Comparison of ENCODE assay signal across 11 cellular contexts in genomic region chr4:104394409-104394813, GRCh38.
DNase-seq lines count a peak whose midpoint lies in the region; ATAC-seq and TF ChIP-seq lines count a peak whose summit lies in the region.
"Had no signal": no experiment of that assay in that cellular context is flagged by ENCODE, and none has a peak within 500 bp of the region (broad histone marks: within the 10 kb centered on the region; RNA-seq: fewer than 3 reads in every experiment).

No MANE protein-coding gene starts in this region.

- H3K79me2 ChIP-seq in OCI-LY7 (ENCODE audit: insufficient read depth, low read depth, low read length): no peaks in the 10 kb centered on the region

- no peaks in the 10 kb centered on the region for H4K20me1 ChIP-seq in OCI-LY7 (ENCODE audit: insufficient read depth, low read length)

- CTCF ChIA-PET in OCI-LY7 (lab: Charles Lee; ENCODE audit: unreplicated experiment): no interaction called here

- no peaks in the 10 kb centered on the region for H3K36me3 ChIP-seq in OCI-LY7 (ENCODE audit: insufficient read depth, low read length)
- no peaks in the 10 kb centered on the region for H3K36me3 ChIP-seq in left ventricle myocardium inferior
- H3K36me3 ChIP-seq: left lung had no signal

- H3K9me2 ChIP-seq in OCI-LY7 (ENCODE audit: insufficient read depth, low read length): no peaks in the 10 kb centered on the region

- H3K4me1 ChIP-seq in OCI-LY7 (ENCODE audit: insufficient read depth, low read length, poor library complexity, severe bottlenecking) (no peaks in the 10 kb centered on the region), left ventricle myocardium inferior (peaks cover 8% of the 10 kb centered on the region)
- H3K4me1 ChIP-seq: left lung had no signal

- H3K4me2 ChIP-seq in OCI-LY7 (ENCODE audit: low read length): peak overlapping the region; percentile 11; the same call in 1 of the 2 replicates

- no TSS peak for BruUV-seq in OCI-LY7 (replicated peaks; lab: Mats Ljungman, UMichigan)

- H3K9me3 ChIP-seq in OCI-LY7 (ENCODE audit: low read length) (no peaks in the 10 kb centered on the region), left ventricle myocardium inferior (replicated peaks) (no peaks in the 10 kb centered on the region)
- H3K9me3 ChIP-seq: left lung had no signal

- no peak for TF ChIP-seq CTCF in OCI-LY7 (conservative IDR thresholded peaks at IDR 0.05; ENCODE audit: low read length)
- TF ChIP-seq CTCF in left ventricle myocardium inferior (IDR thresholded peaks at IDR 0.05; ENCODE audit: borderline replicate concordance): no peak
- no peak for TF ChIP-seq CTCF in retinal pigment epithelial cell (conservative IDR thresholded peaks at IDR 0.05; ENCODE audit: low read depth, low read length)

- ATAC-seq in GM18502 (IDR thresholded peaks at IDR 0.05; ENCODE audit: poor library complexity, unreplicated experiment) (no peak), GM21825 (IDR thresholded peaks at IDR 0.05; ENCODE audit: unreplicated experiment) (no peak), GM19328 (IDR thresholded peaks at IDR 0.05; ENCODE audit: unreplicated experiment) (no peak)
- ATAC-seq: left lung had no signal

- intact Hi-C loops in OCI-LY7 (cut with micrococcal nuclease; ENCODE audit: unreplicated experiment) (no loop called here), left ventricle myocardium inferior (cut with micrococcal nuclease) (no loop called here)

- H3K4me3 ChIP-seq in OCI-LY7 (ENCODE audit: low read depth, low read length, poor library complexity, severe bottlenecking) (no peak overlapping the region), left ventricle myocardium inferior (peak overlapping the region; percentile 46), retinal pigment epithelial cell (ENCODE audit: low read length) (peak overlapping the region; percentile 9)
- H3K4me3 ChIP-seq: left lung had no signal

- no peak overlapping the region for H2AFZ ChIP-seq in OCI-LY7 (ENCODE audit: low read length)

- no peak overlapping the region for H3K27ac ChIP-seq in OCI-LY7 (ENCODE audit: low read depth, low read length, poor library complexity, severe bottlenecking)
- H3K27ac ChIP-seq in left ventricle myocardium inferior (replicated peaks): no peak overlapping the region
- H3K27ac ChIP-seq: left lung had no signal

- no peaks in the 10 kb centered on the region for H3K27me3 ChIP-seq in left ventricle myocardium inferior (ENCODE audit: low read depth)
- H3K27me3 ChIP-seq: left lung had no signal

- DNase-seq in NCI-H1092 treated with DMSO at 0.1 percent for 48 hours (lab: John Stamatoyannopoulos, UW): peak; percentile 79
- no peak for DNase-seq in NCI-H1092 (lab: John Stamatoyannopoulos, UW)
- no peak for DNase-seq in OCI-LY7 (ENCODE audit: low spot score)
- DNase-seq in left ventricle myocardium inferior: peak; percentile 11
- DNase-seq in retinal pigment epithelial cell (ENCODE audit: low read depth): no peak
- DNase-seq: activated B cell treated with CpG ODN at 0.5 μM for 24 hours; activated naive CD4-positive, alpha-beta T cell treated with Interleukin-2 at 50 U/mL for 16 hours had no signal

- POLR2A ChIA-PET in OCI-LY7 (lab: Charles Lee): interaction anchor here (0.6 to 1.0 kb wide), 2 partner anchors 8 to 115 kb away, joined by 3 read pairs; no protein-coding TSS in a partner anchor

Comparison
In these comparisons a context has a peak if more than half of its experiments do, and no peak if none do; other contexts are left out.
1. DNase-seq: peak in NCI-H1092 treated with DMSO at 0.1 percent for 48 hours (single experiment) and left ventricle myocardium inferior (single experiment); none in NCI-H1092 (single experiment), OCI-LY7 (single experiment) and retinal pigment epithelial cell (single experiment).